8 cellular contexts compared by ENCODE assay signal in the genomic region with DNA sequence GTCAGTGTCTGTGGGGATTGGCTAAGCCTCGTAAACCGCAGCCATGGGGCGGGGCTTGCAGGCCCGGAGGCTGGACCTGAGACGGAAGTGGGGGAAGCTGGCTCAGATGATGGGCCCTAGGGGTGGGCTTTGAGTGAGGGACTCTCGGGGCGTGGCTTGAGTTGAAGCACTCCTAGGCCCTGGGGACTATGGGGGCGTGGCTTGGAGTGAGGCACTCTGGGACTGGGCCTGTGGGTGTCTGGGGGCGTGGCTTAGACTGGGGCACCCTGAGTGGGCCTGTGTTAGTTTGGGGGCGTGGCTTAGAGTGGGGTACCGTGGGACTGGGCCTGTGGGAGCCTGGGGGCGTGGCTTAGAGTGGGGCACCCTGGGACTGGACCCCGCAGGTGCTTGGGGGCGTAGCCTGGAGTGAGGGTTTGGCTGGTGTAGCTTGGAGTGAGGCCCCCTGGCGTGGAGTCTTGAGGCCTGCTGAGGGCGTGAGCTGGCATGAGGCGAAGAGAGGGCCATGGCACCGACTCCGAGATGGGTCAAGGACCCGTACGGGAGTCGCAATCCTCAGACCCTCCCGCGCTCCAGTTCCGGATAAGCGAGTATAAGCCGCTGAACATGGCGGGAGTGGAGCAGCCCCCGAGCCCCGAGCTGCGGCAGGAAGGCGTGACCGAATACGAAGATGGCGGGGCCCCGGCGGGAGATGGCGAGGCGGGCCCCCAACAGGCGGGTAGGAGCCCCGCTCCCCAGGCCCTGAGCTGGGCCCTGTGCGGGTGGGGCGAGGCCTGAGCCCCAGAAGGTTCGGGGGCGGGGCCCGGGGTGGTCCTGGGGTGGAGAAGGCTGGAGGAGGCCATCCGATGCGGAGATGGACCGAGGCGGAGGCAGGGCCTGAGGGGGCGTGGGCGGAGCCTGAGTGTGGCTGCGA. TPM values are rescaled to one million over a fixed set of nuclear protein-coding genes. Genes with fewer than 3 reads are reported as not detected.
DNase-seq lines count a peak whose midpoint lies in the region; ATAC-seq, FAIRE-seq and TF ChIP-seq lines count a peak whose summit lies in the region.

No MANE protein-coding gene starts in this region.

- peaks cover 5% of the 10 kb centered on the region for H3K9me1 ChIP-seq in IMR-90 (ENCODE audit: insufficient read depth, low read length)

- in situ Hi-C loops in IMR-90 (cut with MboI; ENCODE audit: low sequenced_read_pairs): no loop called here

- peak overlapping the region; percentile 88 for H3K4me2 ChIP-seq in IMR-90 (ENCODE audit: low read depth, low read length)

- H3K27me3 Mint-ChIP-seq in activated T-helper 2 cell treated with anti-CD3 and anti-CD28 coated beads, Interferon-gamma antibody, Interleukin-2, Interleukin-4, amounts not matched to agents 10 μg/mL and 5 μg/mL and 100 μg/mL, durations not matched to agents 14 hours and 24 hours and 36 hours (ENCODE audit: low read depth): peaks cover 2% of the 10 kb centered on the region
- H3K27me3 Mint-ChIP-seq in natural killer cell treated with Interleukin-12 subunit alpha and Interleukin-12 subunit beta and Interleukin-15 and Interleukin-18, amount 100 ng/mL, for 72 hours: peaks cover 2 to 3% of the 10 kb centered on the region in 2 donors

- H2BK15ac ChIP-seq in IMR-90 (ENCODE audit: low read depth, low read length): no peak overlapping the region

- peak overlapping the region in 1 of 2 experiments; percentile 31; a peak in 2 of 4 replicates for H4K8ac ChIP-seq in IMR-90 (ENCODE audit: low read depth in 2 of 2, low read length in 2 of 2)

- no peaks in the 10 kb centered on the region for H3K27me3 ChIP-seq in IMR-90 (ENCODE audit: control insufficient read depth, insufficient read depth, low read length)

- no peak overlapping the region for H4K5ac ChIP-seq in IMR-90 (ENCODE audit: low read depth, low read length)

- TF ChIP-seq POLR2A in IMR-90 (IDR thresholded peaks at IDR 0.05; ENCODE audit: low read depth, low read length): no peak

- peak overlapping the region; percentile 96 for H2AFZ ChIP-seq in IMR-90 (replicated peaks; ENCODE audit: low read length, poor library complexity)

- whole genome bisulfite sequencing in IMR-90 (ENCODE audit: extremely low coverage in 2 of 2, insufficient read length in 1 of 2), 2 experiments: 50% methylated on average over 12 of the region's 53 CpGs; no CpG with 5 or more reads in 1 of the 2 experiments

- CTCF ChIA-PET in IMR-90 (lab: Yijun Ruan, JAX): interaction anchor here (0.8 kb wide), 1 partner anchor 17 kb away, joined by 3 read pairs; no protein-coding TSS in a partner anchor

- H3K27ac ChIP-seq in IMR-90 (ENCODE audit: insufficient read depth, low read length): peak overlapping the region; percentile 52

- peak overlapping the region; percentile 47; the same call in 1 of the 2 replicates for H4K91ac ChIP-seq in IMR-90 (ENCODE audit: insufficient read depth, low read depth, low read length)

- H3K79me1 ChIP-seq in IMR-90 (ENCODE audit: low read depth in 1 of 2, low read length in 2 of 2): peaks cover 0 to 9% of the 10 kb centered on the region in 2 experiments; a peak in 2 of 4 replicates

- no peak overlapping the region for H3K56ac ChIP-seq in IMR-90 (ENCODE audit: extremely low read depth, insufficient read depth, low read length)

- H3K9me3 ChIP-seq in IMR-90 (ENCODE audit: control insufficient read depth, insufficient read depth, low read length): no peaks in the 10 kb centered on the region

- peak overlapping the region; percentile 92 for H3K4me3 ChIP-seq in IMR-90 (ENCODE audit: insufficient read depth, low read depth, low read length)
- peak overlapping the region; percentile 68 for H3K4me3 ChIP-seq in fibroblast of pulmonary artery (replicated peaks; ENCODE audit: low read depth, low read length)

- H3K23ac ChIP-seq in IMR-90 (ENCODE audit: low read depth, low read length): no peak overlapping the region

- no peak overlapping the region for H2BK20ac ChIP-seq in IMR-90 (ENCODE audit: low read depth, low read length)

- peak; percentile 22 for FAIRE-seq in RCC 7860 (lab: Jason Lieb, UNC)

- peak overlapping the region; percentile 93 for H3K27ac Mint-ChIP-seq in activated T-helper 2 cell treated with anti-CD3 and anti-CD28 coated beads, Interferon-gamma antibody, Interleukin-2, Interleukin-4, amounts not matched to agents 10 μg/mL and 5 μg/mL and 100 μg/mL, durations not matched to agents 14 hours and 24 hours and 36 hours
- H3K27ac Mint-ChIP-seq in natural killer cell treated with Interleukin-12 subunit alpha and Interleukin-12 subunit beta and Interleukin-15 and Interleukin-18, amount 100 ng/mL, for 72 hours: peak overlapping the region; percentile 95 to 97

- no peak overlapping the region for H2BK120ac ChIP-seq in IMR-90 (ENCODE audit: low read depth, low read length)

- H2AK9ac ChIP-seq in IMR-90 (replicated peaks; ENCODE audit: low read depth, low read length, poor library complexity): peak overlapping the region; percentile 91

- ATAC-seq in GM21528 (IDR thresholded peaks at IDR 0.05; ENCODE audit: low FRiP score, unreplicated experiment) (peak; percentile 83), IMR-90 (ENCODE audit: low read depth) (peak; percentile 94)
- ATAC-seq in natural killer cell treated with Interleukin-12 subunit alpha and Interleukin-12 subunit beta and Interleukin-15 and Interleukin-18, amount 100 ng/mL, for 72 hours: peak; percentile 95 to 96

- H2BK5ac ChIP-seq in IMR-90 (ENCODE audit: low read depth, low read length, poor library complexity, severe bottlenecking): peak overlapping the region; percentile 56

- TF ChIP-seq RAD21 in IMR-90 (IDR thresholded peaks at IDR 0.05; ENCODE audit: low read length): no peak

- intact Hi-C loops in IMR-90 (cut with micrococcal nuclease): loop anchor here (2.0 kb wide), 1 partner anchor 56 kb away; no protein-coding TSS in a partner anchor
- intact Hi-C loops in activated T-helper 2 cell treated with anti-CD3 and anti-CD28 coated beads, Interferon-gamma antibody, Interleukin-2, Interleukin-4, amounts not matched to agents 10 μg/mL and 5 μg/mL and 100 μg/mL, durations not matched to agents 14 hours and 24 hours and 36 hours (cut with micrococcal nuclease): loop anchor here (1.0 to 2.0 kb wide), 2 partner anchors 57 to 76 kb away; a partner anchor contains a TSS

- POLR2A ChIA-PET in IMR-90 (lab: Charles Lee; ENCODE audit: unreplicated experiment): interaction anchor here (0.9 kb wide), 1 partner anchor 11 kb away, joined by 3 read pairs; no protein-coding TSS in a partner anchor

- H3K4me1 Mint-ChIP-seq in activated T-helper 2 cell treated with anti-CD3 and anti-CD28 coated beads, Interferon-gamma antibody, Interleukin-2, Interleukin-4, amounts not matched to agents 10 μg/mL and 5 μg/mL and 100 μg/mL, durations not matched to agents 14 hours and 24 hours and 36 hours (ENCODE audit: low read depth): peaks cover 4% of the 10 kb centered on the region
- H3K4me1 Mint-ChIP-seq in natural killer cell treated with Interleukin-12 subunit alpha and Interleukin-12 subunit beta and Interleukin-15 and Interleukin-18, amount 100 ng/mL, for 72 hours (ENCODE audit: low read depth in 2 of 2): peaks cover 4 to 13% of the 10 kb centered on the region in 2 donors

- peak overlapping the region; percentile 95 for H3K4me3 Mint-ChIP-seq in activated T-helper 2 cell treated with anti-CD3 and anti-CD28 coated beads, Interferon-gamma antibody, Interleukin-2, Interleukin-4, amounts not matched to agents 10 μg/mL and 5 μg/mL and 100 μg/mL, durations not matched to agents 14 hours and 24 hours and 36 hours (ENCODE audit: low read depth)
- peak overlapping the region; percentile 98 for H3K4me3 Mint-ChIP-seq in natural killer cell treated with Interleukin-12 subunit alpha and Interleukin-12 subunit beta and Interleukin-15 and Interleukin-18, amount 100 ng/mL, for 72 hours

- dilution Hi-C loops in IMR-90 (cut with HindIII; ENCODE audit: low sequenced_read_pairs, unreplicated experiment): no loop called here

- H3K14ac ChIP-seq in IMR-90 (replicated peaks; ENCODE audit: low read depth, low read length): no peak overlapping the region; the same call in 1 of the 2 replicates

- BruUV-seq in IMR-90 (replicated peaks; lab: Mats Ljungman, UMichigan): no TSS peak

- peaks cover 8% of the 10 kb centered on the region for H3K36me3 Mint-ChIP-seq in activated T-helper 2 cell treated with anti-CD3 and anti-CD28 coated beads, Interferon-gamma antibody, Interleukin-2, Interleukin-4, amounts not matched to agents 10 μg/mL and 5 μg/mL and 100 μg/mL, durations not matched to agents 14 hours and 24 hours and 36 hours (ENCODE audit: low read depth)
- no peaks in the 10 kb centered on the region for H3K36me3 Mint-ChIP-seq in natural killer cell treated with Interleukin-12 subunit alpha and Interleukin-12 subunit beta and Interleukin-15 and Interleukin-18, amount 100 ng/mL, for 72 hours

- peak overlapping the region; percentile 54; the same call in 1 of the 2 replicates for H3K9ac ChIP-seq in IMR-90 (ENCODE audit: low read depth, low read length)

- H3K9me3 Mint-ChIP-seq in activated T-helper 2 cell treated with anti-CD3 and anti-CD28 coated beads, Interferon-gamma antibody, Interleukin-2, Interleukin-4, amounts not matched to agents 10 μg/mL and 5 μg/mL and 100 μg/mL, durations not matched to agents 14 hours and 24 hours and 36 hours: no peaks in the 10 kb centered on the region
- no peaks in the 10 kb centered on the region for H3K9me3 Mint-ChIP-seq in natural killer cell treated with Interleukin-12 subunit alpha and Interleukin-12 subunit beta and Interleukin-15 and Interleukin-18, amount 100 ng/mL, for 72 hours

- H4K20me1 ChIP-seq in IMR-90 (ENCODE audit: insufficient read depth, low read length): no peaks in the 10 kb centered on the region

- no peaks in the 10 kb centered on the region for H3K36me3 ChIP-seq in IMR-90 (ENCODE audit: control insufficient read depth, insufficient read depth, low read length)

- H3K18ac ChIP-seq in IMR-90 (ENCODE audit: low read depth, low read length): no peak overlapping the region

- no peak overlapping the region for H2AK5ac ChIP-seq in IMR-90 (ENCODE audit: low read depth, low read length)

- DNase-seq in DMS153 (lab: John Stamatoyannopoulos, UW) (peak; percentile 96), IMR-90 (peak; percentile 98), RCC 7860 (ENCODE audit: low spot score) (peak; percentile 85), fibroblast of pulmonary artery (ENCODE audit: low read depth) (peak; percentile 99)
- peak; percentile 91 for DNase-seq in activated T-helper 2 cell treated with anti-CD3 and anti-CD28 coated beads, Interferon-gamma antibody, Interleukin-2, Interleukin-4, amounts not matched to agents 10 μg/mL and 5 μg/mL and 100 μg/mL, durations not matched to agents 14 hours and 24 hours and 36 hours (ENCODE audit: low spot score)
- DNase-seq in natural killer cell treated with Interleukin-12 subunit alpha and Interleukin-12 subunit beta and Interleukin-15 and Interleukin-18, amount 100 ng/mL, for 72 hours (ENCODE audit: low spot score): peak; percentile 96
- peak; percentile 81 to 95 (median 93) for DNase-seq in stimulated activated naive CD4-positive, alpha-beta T cell (lab: John Stamatoyannopoulos, UW)

- 0 out of 2 replicates have a peak, but pooled peaks cover 4% of the 10 kb centered on the region for H3K4me1 ChIP-seq in IMR-90 (ENCODE audit: control insufficient read depth, insufficient read depth, low read length)

- peak overlapping the region; percentile 35; the same call in 1 of the 2 replicates for H3K4ac ChIP-seq in IMR-90 (ENCODE audit: low read depth, low read length)

- TF ChIP-seq CTCF in IMR-90 (conservative IDR thresholded peaks at IDR 0.05; ENCODE audit: low read depth, low read length): peak; percentile 31; the same call in 1 of the 2 replicates
- TF ChIP-seq CTCF in fibroblast of pulmonary artery (IDR thresholded peaks at IDR 0.05; ENCODE audit: low read length, missing control alignments): peak; percentile 27

RNA-seq across cellular contexts. Expression of a gene that starts 6.8 kb away (rescaled TPM):
- 1.7 and 2.2 TPM in 2 replicates for total RNA-seq in IMR-90 (2012; rRNA removed)
- polyA plus RNA-seq in IMR-90 (2012; rRNA removed): 4.3 and 4.5 TPM in 2 replicates
- 1.1 TPM in 2 replicates for polyA plus RNA-seq in IMR-90 (2012; cell fraction: cytosol; rRNA removed)
- polyA plus RNA-seq in IMR-90 (2012; cell fraction: nucleus; rRNA removed; ENCODE audit: low replicate concordance): 38.8 and 40.5 TPM in 2 replicates
- total RNA-seq in activated T-helper 2 cell treated with anti-CD3 and anti-CD28 coated beads, Interferon-gamma antibody, Interleukin-2, Interleukin-4, amounts not matched to agents 10 μg/mL and 5 μg/mL and 100 μg/mL, durations not matched to agents 14 hours and 24 hours and 36 hours: 10.5 and 13.8 TPM in 2 replicates
- 10 to 100 TPM in 1 of 2 donors, 1 to 10 TPM in 1; 7.0 to 12.9 TPM for total RNA-seq in natural killer cell treated with Interleukin-12 subunit alpha and Interleukin-12 subunit beta and Interleukin-15 and Interleukin-18, amount 100 ng/mL, for 72 hours

RNA-seq across cellular contexts. Expression of a gene that starts 44.5 kb away (rescaled TPM):
- under 0.01 TPM in 1 of 2 replicates, not detected in the other for total RNA-seq in IMR-90 (2012; rRNA removed)
- polyA plus RNA-seq in IMR-90 (2012; rRNA removed): 0.10 TPM in 1 of 2 replicates, not detected in the other
- not detected in 2 replicates for polyA plus RNA-seq in IMR-90 (2012; cell fraction: cytosol; rRNA removed)
- polyA plus RNA-seq in IMR-90 (2012; cell fraction: nucleus; rRNA removed; ENCODE audit: low replicate concordance): 1.4 and 2.0 TPM in 2 replicates
- total RNA-seq in activated T-helper 2 cell treated with anti-CD3 and anti-CD28 coated beads, Interferon-gamma antibody, Interleukin-2, Interleukin-4, amounts not matched to agents 10 μg/mL and 5 μg/mL and 100 μg/mL, durations not matched to agents 14 hours and 24 hours and 36 hours: 0.25 and 0.32 TPM in 2 replicates
- total RNA-seq in natural killer cell treated with Interleukin-12 subunit alpha and Interleukin-12 subunit beta and Interleukin-15 and Interleukin-18, amount 100 ng/mL, for 72 hours: 1 to 10 TPM in 1 of 2 donors, under 1 TPM in 1; 0.57 to 1.7 TPM

RNA-seq across cellular contexts. Expression of a gene that starts 56.6 kb away (rescaled TPM):
- total RNA-seq in IMR-90 (2012; rRNA removed): 72.4 and 74.2 TPM in 2 replicates
- 116 and 134 TPM in 2 replicates for polyA plus RNA-seq in IMR-90 (2012; rRNA removed)
- 27.8 and 48.5 TPM in 2 replicates for polyA plus RNA-seq in IMR-90 (2012; cell fraction: cytosol; rRNA removed)
- 79.1 and 499 TPM in 2 replicates for polyA plus RNA-seq in IMR-90 (2012; cell fraction: nucleus; rRNA removed; ENCODE audit: low replicate concordance)
- 179 and 187 TPM in 2 replicates for total RNA-seq in activated T-helper 2 cell treated with anti-CD3 and anti-CD28 coated beads, Interferon-gamma antibody, Interleukin-2, Interleukin-4, amounts not matched to agents 10 μg/mL and 5 μg/mL and 100 μg/mL, durations not matched to agents 14 hours and 24 hours and 36 hours
- 100 to 1,000 TPM; 153 to 164 TPM for total RNA-seq in natural killer cell treated with Interleukin-12 subunit alpha and Interleukin-12 subunit beta and Interleukin-15 and Interleukin-18, amount 100 ng/mL, for 72 hours

Comparison
In these comparisons a context has a peak if more than half of its experiments do, and no peak if none do; other contexts are left out.
1. Peak in every context shown above with its lines: DNase-seq, ATAC-seq, H3K4me3 ChIP-seq and H3K27ac ChIP-seq.